In genomic region chr2:28592481-28592880, GRCh38 we compare ENCODE assay signal across 20 cellular contexts.
DNase-seq lines count a peak whose midpoint lies in the region; ATAC-seq, FAIRE-seq and TF ChIP-seq lines count a peak whose summit lies in the region.
"Had no signal": no experiment of that assay in that cellular context is flagged by ENCODE, and none has a peak within 500 bp of the region (broad histone marks: within the 10 kb centered on the region; RNA-seq: fewer than 3 reads in every experiment).

No MANE protein-coding gene starts in this region.

- DNase-seq in A549 (ENCODE audit: low read depth in 1 of 2, low spot score in 1 of 2): no peak
- DNase-seq in IMR-90: no peak
- peak; percentile 35 for DNase-seq in kidney
- DNase-seq in stimulated activated effector memory CD8-positive, alpha-beta T cell treated with anti-CD3 and anti-CD28 coated beads, Interleukin-12 subunit alpha, Interleukin-12 subunit beta, amount 100 ng/mL, for 72 hours (ENCODE audit: low spot score in 2 of 2): no peak
- no peak for DNase-seq in progenitor cell of endocrine pancreas (ENCODE audit: low spot score, unreplicated experiment)
- no peak for DNase-seq in RPMI8226
- no peak for DNase-seq in NCI-H774 (lab: John Stamatoyannopoulos, UW)
- DNase-seq: C1 segment of cervical spinal cord; Caco-2; CD8-positive, alpha-beta T cell; EL; GDM1; MM.1S; NCI-H2029 treated with DMSO at 0.1 percent for 48 hours; NCI-H526 treated with DMSO at 0.1 percent for 48 hours; SHP77 treated with DMSO at 0.1 percent for 48 hours had no signal

- H3K9me3 ChIP-seq in A549: peaks cover 3% of the 10 kb centered on the region; the same call in 1 of the 3 replicates
- H3K9me3 ChIP-seq in IMR-90 (ENCODE audit: control insufficient read depth, insufficient read depth, low read length): no peaks in the 10 kb centered on the region
- H3K9me3 ChIP-seq in kidney (ENCODE audit: control insufficient read depth in 1 of 2, low read length in 2 of 2): no peaks in the 10 kb centered on the region

- H2AK5ac ChIP-seq in IMR-90 (ENCODE audit: low read depth, low read length): peak overlapping the region; percentile 2; the same call in 1 of the 2 replicates

- no peak overlapping the region for H2BK120ac ChIP-seq in IMR-90 (ENCODE audit: low read depth, low read length)

- H2AK9ac ChIP-seq in IMR-90 (replicated peaks; ENCODE audit: low read depth, low read length, poor library complexity): no peak overlapping the region

- intact Hi-C loops in IMR-90 (cut with micrococcal nuclease): no loop called here
- intact Hi-C loops in kidney (cut with DNase I): no loop called here

- H3K27ac Mint-ChIP-seq in stimulated activated effector memory CD8-positive, alpha-beta T cell treated with anti-CD3 and anti-CD28 coated beads, Interleukin-12 subunit alpha, Interleukin-12 subunit beta, amount 100 ng/mL, for 72 hours: peak overlapping the region; percentile 56
- no peak overlapping the region for H3K27ac Mint-ChIP-seq in progenitor cell of endocrine pancreas
- H3K27ac Mint-ChIP-seq: CD8-positive, alpha-beta T cell; IgD-negative memory B cell had no signal

- no peak overlapping the region for H3K56ac ChIP-seq in IMR-90 (ENCODE audit: extremely low read depth, insufficient read depth, low read length)

- in situ Hi-C loops in IMR-90 (cut with MboI; ENCODE audit: low sequenced_read_pairs): loop anchor here (25.0 kb wide), 1 partner anchor 320 kb away; no protein-coding TSS in a partner anchor

- no peaks in the 10 kb centered on the region for H3K9me3 Mint-ChIP-seq in stimulated activated effector memory CD8-positive, alpha-beta T cell treated with anti-CD3 and anti-CD28 coated beads, Interleukin-12 subunit alpha, Interleukin-12 subunit beta, amount 100 ng/mL, for 72 hours
- no peaks in the 10 kb centered on the region for H3K9me3 Mint-ChIP-seq in progenitor cell of endocrine pancreas (ENCODE audit: low read depth)
- H3K9me3 Mint-ChIP-seq: CD8-positive, alpha-beta T cell had no signal

- H3K27me3 ChIP-seq in IMR-90 (ENCODE audit: control insufficient read depth, insufficient read depth, low read length): no peaks in the 10 kb centered on the region

- no peaks in the 10 kb centered on the region for H4K20me1 ChIP-seq in IMR-90 (ENCODE audit: insufficient read depth, low read length)

- POLR2A ChIA-PET in A549 (lab: Yijun Ruan, JAX) (interaction anchor here (1.3 to 3.7 kb wide), 3 partner anchors 8 to 161 kb away, joined by 3 to 52 read pairs (median 16); partner anchors contain the start of gene PPP1CB), IMR-90 (lab: Charles Lee; ENCODE audit: unreplicated experiment) (no interaction called here)

- H3K79me1 ChIP-seq in IMR-90 (ENCODE audit: low read depth in 1 of 2, low read length in 2 of 2): peaks cover 0 to 10% of the 10 kb centered on the region in 2 experiments; a peak in 2 of 4 replicates

- H3K4me3 ChIP-seq in A549 (no peak overlapping the region), IMR-90 (ENCODE audit: insufficient read depth, low read depth, low read length) (no peak overlapping the region), kidney (ENCODE audit: low read length in 2 of 2) (no peak overlapping the region)
- H3K4me3 ChIP-seq: GM12878 had no signal

- H3K18ac ChIP-seq in IMR-90 (ENCODE audit: low read depth, low read length): no peak overlapping the region

- CTCF ChIA-PET in A549 (lab: Yijun Ruan, JAX) (interaction anchor here (2.1 to 11.7 kb wide), 10 partner anchors 10 to 228 kb away, joined by 10 to 167 read pairs (median 23); partner anchors contain the start of gene PPP1CB), IMR-90 (lab: Yijun Ruan, JAX) (no interaction called here)

- peaks cover 32% of the 10 kb centered on the region for H3K4me1 ChIP-seq in A549
- peaks cover 5% of the 10 kb centered on the region for H3K4me1 ChIP-seq in IMR-90 (ENCODE audit: control insufficient read depth, insufficient read depth, low read length)
- peaks cover 7 to 11% of the 10 kb centered on the region in 2 donors for H3K4me1 ChIP-seq in kidney (ENCODE audit: control insufficient read depth in 1 of 2, insufficient read depth in 1 of 2, low read depth in 1 of 2, low read length in 2 of 2)

- TF ChIP-seq POLR2A in A549 (IDR thresholded peaks at IDR 0.05; ENCODE audit: low read length) (no peak), IMR-90 (IDR thresholded peaks at IDR 0.05; ENCODE audit: low read depth, low read length) (no peak)

- H3K14ac ChIP-seq in IMR-90 (replicated peaks; ENCODE audit: low read depth, low read length): no peak overlapping the region

- H3K9ac ChIP-seq in IMR-90 (ENCODE audit: low read depth, low read length) (no peak overlapping the region), kidney (ENCODE audit: low read length in 2 of 2) (no peak overlapping the region)
- H3K9ac ChIP-seq: KMS-11 had no signal

- H2BK15ac ChIP-seq in IMR-90 (ENCODE audit: low read depth, low read length): no peak overlapping the region

- BruUV-seq in IMR-90 (replicated peaks; lab: Mats Ljungman, UMichigan): no TSS peak

- H3K4me1 Mint-ChIP-seq in stimulated activated effector memory CD8-positive, alpha-beta T cell treated with anti-CD3 and anti-CD28 coated beads, Interleukin-12 subunit alpha, Interleukin-12 subunit beta, amount 100 ng/mL, for 72 hours: peaks cover 32% of the 10 kb centered on the region
- H3K4me1 Mint-ChIP-seq in progenitor cell of endocrine pancreas (ENCODE audit: low read depth): peaks cover 6% of the 10 kb centered on the region

- no peak for FAIRE-seq in A549 (lab: Jason Lieb, UNC)
- FAIRE-seq in kidney (lab: Jason Lieb, UNC): no peak
- FAIRE-seq: GM12878 had no signal

- TF ChIP-seq CTCF in A549 (IDR thresholded peaks at IDR 0.05) (no peak), IMR-90 (conservative IDR thresholded peaks at IDR 0.05; ENCODE audit: low read depth, low read length) (no peak), kidney (IDR thresholded peaks at IDR 0.05; ENCODE audit: borderline replicate concordance, extremely low read depth, insufficient read depth) (no peak), progenitor cell of endocrine pancreas (IDR thresholded peaks at IDR 0.05; ENCODE audit: unreplicated experiment) (no peak)

- H4K91ac ChIP-seq in IMR-90 (ENCODE audit: insufficient read depth, low read depth, low read length): no peak overlapping the region; the same call in 1 of the 2 replicates

- no peaks in the 10 kb centered on the region for H3K36me3 Mint-ChIP-seq in stimulated activated effector memory CD8-positive, alpha-beta T cell treated with anti-CD3 and anti-CD28 coated beads, Interleukin-12 subunit alpha, Interleukin-12 subunit beta, amount 100 ng/mL, for 72 hours
- no peaks in the 10 kb centered on the region for H3K36me3 Mint-ChIP-seq in progenitor cell of endocrine pancreas (ENCODE audit: insufficient read depth)
- H3K36me3 Mint-ChIP-seq: CD8-positive, alpha-beta T cell had no signal

- H3K27me3 Mint-ChIP-seq in progenitor cell of endocrine pancreas: peaks cover 6% of the 10 kb centered on the region

- no peak for ATAC-seq in A549
- no peak for ATAC-seq in IMR-90 (ENCODE audit: low read depth)
- no peak for ATAC-seq in stimulated activated effector memory CD8-positive, alpha-beta T cell treated with anti-CD3 and anti-CD28 coated beads, Interleukin-12 subunit alpha, Interleukin-12 subunit beta, amount 100 ng/mL, for 72 hours
- ATAC-seq: CD8-positive, alpha-beta T cell; GM12878; HCT116 had no signal

- no peak for TF ChIP-seq EP300 in A549 (IDR thresholded peaks at IDR 0.05)

- H3K4me3 Mint-ChIP-seq in stimulated activated effector memory CD8-positive, alpha-beta T cell treated with anti-CD3 and anti-CD28 coated beads, Interleukin-12 subunit alpha, Interleukin-12 subunit beta, amount 100 ng/mL, for 72 hours: no peak overlapping the region
- H3K4me3 Mint-ChIP-seq in progenitor cell of endocrine pancreas (ENCODE audit: low read depth): no peak overlapping the region
- H3K4me3 Mint-ChIP-seq: CD8-positive, alpha-beta T cell had no signal

- H3K27ac ChIP-seq in A549 (peak overlapping the region; percentile 7 to 69; a peak in 2 of 6 replicates), IMR-90 (ENCODE audit: insufficient read depth, low read length) (no peak overlapping the region), kidney (ENCODE audit: low read depth in 2 of 2, low read length in 2 of 2) (no peak overlapping the region)
- H3K27ac ChIP-seq: KMS-11 had no signal

- peaks cover 11% of the 10 kb centered on the region; the same call in 1 of the 2 replicates for H3K9me1 ChIP-seq in IMR-90 (ENCODE audit: insufficient read depth, low read length)

- TF ChIP-seq RAD21 in A549 (conservative IDR thresholded peaks at IDR 0.05 in 1 of 2, IDR thresholded peaks at IDR 0.05 in 1 of 2) (no peak), IMR-90 (IDR thresholded peaks at IDR 0.05; ENCODE audit: low read length) (no peak)

- H3K36me3 ChIP-seq in IMR-90 (ENCODE audit: control insufficient read depth, insufficient read depth, low read length) (no peaks in the 10 kb centered on the region), kidney (ENCODE audit: control insufficient read depth in 1 of 2, insufficient read depth in 2 of 2, low read length in 2 of 2) (no peaks in the 10 kb centered on the region)

- no peak overlapping the region for H3K4ac ChIP-seq in IMR-90 (ENCODE audit: low read depth, low read length)

- H2BK20ac ChIP-seq in IMR-90 (ENCODE audit: low read depth, low read length): no peak overlapping the region

- no peak overlapping the region for H4K5ac ChIP-seq in IMR-90 (ENCODE audit: low read depth, low read length)

- WGBS in A549 (ENCODE audit: missing lambda C conversion rate): 98% methylated on average over 3 of the region's 3 CpGs
- 100% methylated on average over 1 of the region's 3 CpGs; no CpG with 5 or more reads in 1 of the 2 experiments for WGBS in IMR-90 (ENCODE audit: extremely low coverage in 2 of 2, insufficient read length in 1 of 2), 2 experiments

- H3K4me2 ChIP-seq in A549: no peak overlapping the region
- H3K4me2 ChIP-seq in IMR-90 (ENCODE audit: low read depth, low read length): no peak overlapping the region
- H3K4me2 ChIP-seq: KMS-11 had no signal

- no peak overlapping the region for H2AFZ ChIP-seq in IMR-90 (replicated peaks; ENCODE audit: low read length, poor library complexity)

- H3K23ac ChIP-seq in IMR-90 (ENCODE audit: low read depth, low read length): no peak overlapping the region

- H2BK5ac ChIP-seq in IMR-90 (ENCODE audit: low read depth, low read length, poor library complexity, severe bottlenecking): no peak overlapping the region

- H4K8ac ChIP-seq in IMR-90 (ENCODE audit: low read depth in 2 of 2, low read length in 2 of 2): no peak overlapping the region

- dilution Hi-C loops in IMR-90 (cut with HindIII; ENCODE audit: low sequenced_read_pairs, unreplicated experiment): no loop called here

TF ChIP-seq in A549, 52 proteins besides CTCF, POLR2A, EP300 and RAD21 (continues in another document):
- TF ChIP-seq GATA3 (IDR thresholded peaks at IDR 0.05; ENCODE audit: borderline replicate concordance) (no peak), EHF (CRISPR knock-in tag; IDR thresholded peaks at IDR 0.05) (no peak), SMC3 (IDR thresholded peaks at IDR 0.05) (no peak), CHD2 (IDR thresholded peaks at IDR 0.05; ENCODE audit: low read length, partially characterized antibody) (no peak)

TF ChIP-seq in IMR-90, 13 proteins besides CTCF, POLR2A, EP300 and RAD21 (continues in another document):
- no peak for TF ChIP-seq BHLHE40 (IDR thresholded peaks at IDR 0.05; ENCODE audit: low read depth, low read length)
- no peak for TF ChIP-seq CHD1 (IDR thresholded peaks at IDR 0.05; ENCODE audit: low read depth, low read length)
- no peak for TF ChIP-seq CEBPB (IDR thresholded peaks at IDR 0.05; ENCODE audit: low read depth, low read length)
- TF ChIP-seq MAFK (IDR thresholded peaks at IDR 0.05; ENCODE audit: low read depth, low read length): no peak

Comparison
In these comparisons a context has a peak if more than half of its experiments do, and no peak if none do; other contexts are left out.
1. H3K27ac ChIP-seq: peak in A549 (2 of 2); none in IMR-90 (single experiment) and kidney (0 of 2).